ENCODE assay signal across 23 cellular contexts in the genomic region with DNA sequence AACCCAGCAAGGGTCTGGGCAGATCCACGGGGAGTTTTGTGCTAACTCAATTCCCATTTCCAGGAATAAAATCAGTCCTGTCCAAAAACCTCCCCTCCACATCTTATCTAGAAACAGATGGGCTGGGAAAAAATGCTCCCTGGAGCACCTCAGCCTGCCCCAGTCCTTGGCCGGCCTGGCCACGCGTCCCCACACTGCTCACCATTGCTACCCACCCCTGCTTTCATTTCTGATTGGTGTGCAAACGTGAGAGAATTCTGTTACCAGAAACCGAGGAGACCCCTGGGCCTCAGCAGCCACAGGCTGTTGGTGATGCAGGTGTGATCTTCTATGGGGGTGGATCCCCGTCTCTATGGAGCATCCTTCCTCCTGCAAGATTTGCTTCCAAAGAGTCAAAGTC. TPM values are rescaled to one million over a fixed set of nuclear protein-coding genes. Genes with fewer than 3 reads are reported as not detected.
"Had no signal": no experiment of that assay in that cellular context is flagged by ENCODE, and none has a peak within 500 bp of the region (broad histone marks: within the 10 kb centered on the region; RNA-seq: fewer than 3 reads in every experiment).

No MANE protein-coding gene starts in this region.

- H3K36me3 ChIP-seq: esophagus squamous epithelium, lower lobe of right lung, pancreas, right lobe of liver, tibial artery, upper lobe of left lung, uterus had no signal

- H3K4me1 ChIP-seq: esophagus squamous epithelium, lower lobe of right lung, pancreas, right lobe of liver, testis, tibial artery, upper lobe of left lung, uterus had no signal

- H3K27ac Mint-ChIP-seq: effector memory CD8-positive, alpha-beta T cell; natural killer cell treated with Interleukin-12 subunit alpha and Interleukin-12 subunit beta and Interleukin-15 and Interleukin-18, amount 100 ng/mL, for 72 hours had no signal

- H3K9me3 Mint-ChIP-seq: effector memory CD8-positive, alpha-beta T cell; natural killer cell treated with Interleukin-12 subunit alpha and Interleukin-12 subunit beta and Interleukin-15 and Interleukin-18, amount 100 ng/mL, for 72 hours had no signal

- H3K4me3 ChIP-seq: esophagus squamous epithelium, lower lobe of right lung, mucosa of descending colon, pancreas, right lobe of liver, smooth muscle cell, testis, tibial artery, upper lobe of left lung, uterus had no signal

- H3K4me3 Mint-ChIP-seq: effector memory CD8-positive, alpha-beta T cell; natural killer cell treated with Interleukin-12 subunit alpha and Interleukin-12 subunit beta and Interleukin-15 and Interleukin-18, amount 100 ng/mL, for 72 hours had no signal

- H3K36me3 Mint-ChIP-seq: natural killer cell treated with Interleukin-12 subunit alpha and Interleukin-12 subunit beta and Interleukin-15 and Interleukin-18, amount 100 ng/mL, for 72 hours had no signal

- H3K9me3 ChIP-seq: esophagus squamous epithelium, lower lobe of right lung, mucosa of descending colon, pancreas, right lobe of liver, testis, upper lobe of left lung, uterus had no signal

- H3K27me3 ChIP-seq: pancreas, right lobe of liver, testis, upper lobe of left lung, uterus had no signal

- ATAC-seq: effector memory CD8-positive, alpha-beta T cell; left ventricle myocardium superior; lower lobe of right lung; mucosa of descending colon; natural killer cell treated with Interleukin-12 subunit alpha and Interleukin-12 subunit beta and Interleukin-15 and Interleukin-18, amount 100 ng/mL, for 72 hours; pancreas; right lobe of liver had no signal

- H3K27ac ChIP-seq: esophagus squamous epithelium, lower lobe of right lung, pancreas, right lobe of liver, testis, tibial artery, upper lobe of left lung, uterus had no signal

- DNase-seq: cortex of kidney; effector memory CD8-positive, alpha-beta T cell; erythroblast; esophagus squamous epithelium; left ventricle myocardium superior; naive B cell; nucleus accumbens; right lobe of liver; stimulated activated CD4-positive, alpha-beta T cell treated with anti-CD3 and anti-CD28 coated beads, Interleukin-12 subunit alpha, Interleukin-12 subunit beta, amount 100 ng/mL, for 4 hours; stimulated activated CD4-positive, alpha-beta T cell treated with anti-CD3 and anti-CD28 coated beads, Interleukin-1b, Interleukin-23, amount 100 ng/mL, for 48 hours; stimulated activated CD4-positive, alpha-beta T cell treated with anti-CD3 and anti-CD28 coated beads, Interleukin-4, amount 100 ng/mL, for 1 hour; stimulated activated CD8-positive, alpha-beta memory T cell treated with anti-CD3 and anti-CD28 coated beads, Interleukin-4, amount 100 ng/mL, for 48 hours; stimulated activated naive CD4-positive, alpha-beta T cell treated with Interleukin-2 at 50 U/mL for 16 hours; substantia nigra; testis; uterus had no signal

RNA-seq across cellular contexts. Expression of a gene that starts 38.0 kb away (rescaled TPM):
- total RNA-seq: natural killer cell treated with Interleukin-12 subunit alpha and Interleukin-12 subunit beta and Interleukin-15 and Interleukin-18, amount 100 ng/mL, for 72 hours had no signal
